ENCODE assay signal across 9 cellular contexts in genomic region chrX:9340619-9341304, GRCh38.
DNase-seq lines count a peak whose midpoint lies in the region; ATAC-seq, FAIRE-seq and TF ChIP-seq lines count a peak whose summit lies in the region.
"Had no signal": no experiment of that assay in that cellular context is flagged by ENCODE, and none has a peak within 500 bp of the region (broad histone marks: within the 10 kb centered on the region; RNA-seq: fewer than 3 reads in every experiment).

No MANE protein-coding gene starts in this region.

- H3K4me1 ChIP-seq in HUES6 (ENCODE audit: control insufficient read depth, insufficient read depth, low read length) = peaks cover 54% of the 10 kb centered on the region
- H3K4me1 ChIP-seq in parathyroid adenoma = no peaks in the 10 kb centered on the region

- no peak for TF ChIP-seq CTCF in fibroblast of mammary gland (conservative IDR thresholded peaks at IDR 0.05; ENCODE audit: control insufficient read depth, insufficient read depth, low read depth, low read length)
- no peak for TF ChIP-seq CTCF in parathyroid adenoma (IDR thresholded peaks at IDR 0.05)

- no peak overlapping the region for H3K4me3 ChIP-seq in HUES6 (ENCODE audit: low read depth, low read length)
- no peak overlapping the region for H3K4me3 ChIP-seq in fibroblast of mammary gland (ENCODE audit: control insufficient read depth, low read depth, low read length)
- H3K4me3 ChIP-seq in parathyroid adenoma (ENCODE audit: low read depth, low read length) = no peak overlapping the region

- no peaks in the 10 kb centered on the region for H3K36me3 ChIP-seq in HUES6 (ENCODE audit: control insufficient read depth, insufficient read depth, low read length)
- H3K36me3 ChIP-seq in parathyroid adenoma (ENCODE audit: control insufficient read depth, insufficient read depth, low read length) = no peaks in the 10 kb centered on the region

- H3K79me2 ChIP-seq in parathyroid adenoma = no peaks in the 10 kb centered on the region

- peak; percentile 51 for FAIRE-seq in GM19239 (lab: Jason Lieb, UNC)

- no peak overlapping the region for H3K4me2 ChIP-seq in parathyroid adenoma (ENCODE audit: low read length)

- H3K27ac ChIP-seq in HUES6 (ENCODE audit: low read depth, low read length) = no peak overlapping the region; the same call in 1 of the 2 replicates
- H3K27ac ChIP-seq in parathyroid adenoma = peak overlapping the region; percentile 16

- peak overlapping the region; percentile 27 for H3K9ac ChIP-seq in HUES6 (ENCODE audit: low read length)
- H3K9ac ChIP-seq in parathyroid adenoma = no peak overlapping the region

- H3K27me3 ChIP-seq in HUES6 (ENCODE audit: control insufficient read depth, insufficient read depth, low read length) (peaks cover 12% of the 10 kb centered on the region; the same call in 1 of the 2 replicates), parathyroid adenoma (ENCODE audit: control insufficient read depth, insufficient read depth, low read length) (no peaks in the 10 kb centered on the region)

- DNase-seq in C1 segment of cervical spinal cord (lab: John Stamatoyannopoulos, UW) = peak in 8 of 14 donors; percentile 2 to 50 (median 32)
- DNase-seq in GM19239 (ENCODE audit: insufficient read length, low spot score) = no peak
- peak; percentile 42 for DNase-seq in fibroblast of mammary gland (ENCODE audit: low read depth)
- no peak for DNase-seq in hepatic stellate cell (ENCODE audit: low spot score)

- peak; percentile 34 to 46 for ATAC-seq in activated CD4-positive, CD25-positive, alpha-beta regulatory T cell treated with anti-CD3 and anti-CD28 coated beads, Interleukin-2, amount 50 U/mL, for 24 hours
- no peak for ATAC-seq in HG03139 (IDR thresholded peaks at IDR 0.05; ENCODE audit: unreplicated experiment)
- ATAC-seq: HCT116 had no signal

- H3K9me3 ChIP-seq in HUES6 (ENCODE audit: control insufficient read depth, insufficient read depth, low read depth, low read length) (no peaks in the 10 kb centered on the region), parathyroid adenoma (ENCODE audit: control insufficient read depth, low read length) (no peaks in the 10 kb centered on the region)

- no peak overlapping the region for H2AFZ ChIP-seq in parathyroid adenoma

Comparison
In these comparisons a context has a peak if more than half of its experiments do, and no peak if none do; other contexts are left out.
1. DNase-seq: peak in C1 segment of cervical spinal cord (8 of 14) and fibroblast of mammary gland (single experiment); none in GM19239 (single experiment) and hepatic stellate cell (single experiment).